Comparison of ENCODE assay signal across 8 cellular contexts in genomic region chr3:150372320-150373118, GRCh38. TPM values are rescaled to one million over a fixed set of nuclear protein-coding genes. Genes with fewer than 3 reads are reported as not detected.
DNase-seq lines count a peak whose midpoint lies in the region; ATAC-seq and TF ChIP-seq lines count a peak whose summit lies in the region.

No MANE protein-coding gene starts in this region.

- peaks cover 19% of the 10 kb centered on the region for H3K4me1 ChIP-seq in rectal smooth muscle tissue (ENCODE audit: control insufficient read depth, insufficient read depth, low read length)

- ATAC-seq in GM21390 (IDR thresholded peaks at IDR 0.05; ENCODE audit: unreplicated experiment) = no peak
- ATAC-seq in activated T-cell treated with anti-CD3 and anti-CD28 coated beads, Interleukin-2, amount 50 U/mL, for 4 hours = no peak

- no peaks in the 10 kb centered on the region for H3K36me3 ChIP-seq in rectal smooth muscle tissue (ENCODE audit: control insufficient read depth, insufficient read depth, low read length)

- no peak overlapping the region for H3K4me3 ChIP-seq in rectal smooth muscle tissue (ENCODE audit: low read length)

- no peaks in the 10 kb centered on the region for H3K27me3 ChIP-seq in rectal smooth muscle tissue (ENCODE audit: control insufficient read depth, insufficient read depth, low read length)

- H3K27me3 Mint-ChIP-seq in activated T-cell treated with anti-CD3 and anti-CD28 coated beads, Interleukin-2, amount 50 U/mL, for 4 hours (ENCODE audit: low read depth) = peaks cover 10% of the 10 kb centered on the region
- no peaks in the 10 kb centered on the region for H3K27me3 Mint-ChIP-seq in activated naive CD8-positive, alpha-beta T cell treated with anti-CD3 and anti-CD28 coated beads for 36 hours

- DNase-seq in LoVo (ENCODE audit: low spot score) = peak; percentile 30
- DNase-seq in dermis blood vessel endothelial cell = peak; percentile 54
- DNase-seq in effector CD8-positive, alpha-beta T cell (lab: John Stamatoyannopoulos, UW) = no peak
- no peak for DNase-seq in activated T-cell treated with anti-CD3 and anti-CD28 coated beads, Interleukin-2, amount 50 U/mL, for 4 hours
- no peak for DNase-seq in activated naive CD8-positive, alpha-beta T cell treated with anti-CD3 and anti-CD28 coated beads for 36 hours

- H3K4me3 Mint-ChIP-seq in activated T-cell treated with anti-CD3 and anti-CD28 coated beads, Interleukin-2, amount 50 U/mL, for 4 hours = no peak overlapping the region
- no peak overlapping the region for H3K4me3 Mint-ChIP-seq in activated naive CD8-positive, alpha-beta T cell treated with anti-CD3 and anti-CD28 coated beads for 36 hours

- H3K27ac Mint-ChIP-seq in activated naive CD8-positive, alpha-beta T cell treated with anti-CD3 and anti-CD28 coated beads for 36 hours = no peak overlapping the region

- no peak overlapping the region for H3K9ac ChIP-seq in rectal smooth muscle tissue (ENCODE audit: low read length)

- H3K9me3 Mint-ChIP-seq in activated T-cell treated with anti-CD3 and anti-CD28 coated beads, Interleukin-2, amount 50 U/mL, for 4 hours = no peaks in the 10 kb centered on the region
- no peaks in the 10 kb centered on the region for H3K9me3 Mint-ChIP-seq in activated naive CD8-positive, alpha-beta T cell treated with anti-CD3 and anti-CD28 coated beads for 36 hours

- peak; percentile 11; the same call in 1 of the 2 replicates for TF ChIP-seq CTCF in GM12874 (IDR thresholded peaks at IDR 0.05; ENCODE audit: insufficient read depth, low read depth, low read length)

- peak overlapping the region; percentile 79 for H3K27ac ChIP-seq in rectal smooth muscle tissue (ENCODE audit: low read depth, low read length)

- H3K4me1 Mint-ChIP-seq in activated T-cell treated with anti-CD3 and anti-CD28 coated beads, Interleukin-2, amount 50 U/mL, for 4 hours (ENCODE audit: low read depth) = peaks cover 6% of the 10 kb centered on the region
- H3K4me1 Mint-ChIP-seq in activated naive CD8-positive, alpha-beta T cell treated with anti-CD3 and anti-CD28 coated beads for 36 hours = peaks cover 1% of the 10 kb centered on the region

- H3K36me3 Mint-ChIP-seq in activated T-cell treated with anti-CD3 and anti-CD28 coated beads, Interleukin-2, amount 50 U/mL, for 4 hours (ENCODE audit: insufficient read depth) = peaks cover 2% of the 10 kb centered on the region
- peaks cover 1% of the 10 kb centered on the region for H3K36me3 Mint-ChIP-seq in activated naive CD8-positive, alpha-beta T cell treated with anti-CD3 and anti-CD28 coated beads for 36 hours

RNA-seq across cellular contexts. Expression of gene TSC22D2, which starts 35.6 kb away (rescaled TPM):
- 7.0 and 7.4 TPM in 2 replicates for total RNA-seq in dermis blood vessel endothelial cell
- total RNA-seq in activated T-cell treated with anti-CD3 and anti-CD28 coated beads, Interleukin-2, amount 50 U/mL, for 4 hours = 10 to 100 TPM; 19.5 to 20.9 (median 20.6) TPM
- 10 to 100 TPM; 16.8 to 17.1 TPM for total RNA-seq in activated naive CD8-positive, alpha-beta T cell treated with anti-CD3 and anti-CD28 coated beads for 36 hours

Comparison
In these comparisons a context has a peak if more than half of its experiments do, and no peak if none do; other contexts are left out.
1. DNase-seq: peak in LoVo (single experiment) and dermis blood vessel endothelial cell (single experiment); none in effector CD8-positive, alpha-beta T cell (single experiment), activated T-cell treated with anti-CD3 and anti-CD28 coated beads, Interleukin-2, amount 50 U/mL, for 4 hours (single experiment) and activated naive CD8-positive, alpha-beta T cell treated with anti-CD3 and anti-CD28 coated beads for 36 hours (single experiment).